In the genomic region with DNA sequence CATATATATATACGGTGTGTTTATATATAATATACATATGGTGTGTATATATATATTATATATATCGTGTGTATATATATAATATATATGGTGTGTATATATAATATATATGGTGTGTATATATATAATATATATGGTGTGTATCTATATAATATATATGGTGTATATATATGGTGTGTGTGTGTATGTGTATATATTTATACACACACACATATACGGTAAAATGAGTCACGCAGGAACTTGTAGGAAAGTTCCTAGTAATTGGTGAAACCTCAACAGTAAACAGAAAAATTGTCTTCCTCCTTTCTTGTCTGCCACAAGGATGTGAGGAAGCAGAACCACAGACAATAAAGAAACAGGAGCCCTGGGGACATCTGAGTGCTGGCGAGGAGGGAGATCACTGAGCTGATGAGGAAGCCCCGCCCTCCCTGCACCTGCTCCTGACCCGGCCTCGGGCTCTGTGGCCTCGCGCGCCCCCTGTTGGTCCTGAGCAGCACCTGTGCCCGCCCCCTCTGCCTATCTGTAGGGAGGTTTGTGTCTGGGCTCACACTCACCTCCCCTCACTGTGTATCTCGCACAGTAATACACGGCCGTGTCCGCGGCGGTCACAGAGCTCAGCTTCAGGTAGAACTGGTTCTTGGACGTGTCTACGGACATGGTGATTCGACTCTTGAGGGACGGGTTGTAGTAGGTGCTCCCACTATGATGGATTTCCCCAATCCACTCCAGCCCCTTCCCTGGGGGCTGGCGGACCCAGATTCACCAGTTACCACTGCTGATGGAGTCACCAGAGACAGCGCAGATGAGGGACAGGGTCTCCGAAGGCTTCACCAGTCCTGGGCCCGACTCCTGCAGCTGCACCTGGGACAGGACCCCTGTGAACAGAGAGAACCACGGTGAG, we compare ENCODE assay signal across 8 cellular contexts.
DNase-seq lines count a peak whose midpoint lies in the region; ATAC-seq lines count a peak whose summit lies in the region.

No MANE protein-coding gene starts in this region.

- H3K4me3 ChIP-seq in SJCRH30 = no peak overlapping the region

- H3K27me3 ChIP-seq in SJCRH30 = peaks cover 7% of the 10 kb centered on the region; the same call in 1 of the 2 replicates

- H3K4me1 ChIP-seq in SJCRH30 = no peaks in the 10 kb centered on the region

- H3K27ac ChIP-seq in SJCRH30 = no peak overlapping the region

- peak; percentile 79 for DNase-seq in DMS53 (lab: John Stamatoyannopoulos, UW)
- DNase-seq in SJCRH30 = peak; percentile 55 to 59
- DNase-seq in activated naive CD4-positive, alpha-beta T cell (lab: John Stamatoyannopoulos, UW) = peak; percentile 57 to 82 (median 75)
- peak; percentile 87 to 90 for DNase-seq in stimulated activated CD4-positive, alpha-beta T cell treated with anti-CD3 and anti-CD28 coated beads, Interleukin-2, amount 100 ng/mL, for 24 hours

- H3K9me3 ChIP-seq in SJCRH30 (replicated peaks) = no peaks in the 10 kb centered on the region

- ATAC-seq in HG03159 (IDR thresholded peaks at IDR 0.05; ENCODE audit: unreplicated experiment) (peak; percentile 79), GM19467 (IDR thresholded peaks at IDR 0.05; ENCODE audit: unreplicated experiment) (no peak), GM18873 (IDR thresholded peaks at IDR 0.05; ENCODE audit: low FRiP score, unreplicated experiment) (no peak), HG03095 (IDR thresholded peaks at IDR 0.05; ENCODE audit: unreplicated experiment) (no peak)

- no peaks in the 10 kb centered on the region for H3K36me3 ChIP-seq in SJCRH30
